In genomic region chr16:68520649-68521086, GRCh38 we compare ENCODE assay signal across 8 cellular contexts. TPM values are rescaled to one million over a fixed set of nuclear protein-coding genes. Genes with fewer than 3 reads are reported as not detected.
DNase-seq lines count a peak whose midpoint lies in the region; ATAC-seq lines count a peak whose summit lies in the region.

No MANE protein-coding gene starts in this region.

- H2BK120ac ChIP-seq in mesendoderm (ENCODE audit: low read depth, low read length) = no peak overlapping the region

- H4K8ac ChIP-seq in mesendoderm (ENCODE audit: low read depth, low read length) = no peak overlapping the region

- H3K79me1 ChIP-seq in mesendoderm (ENCODE audit: low read length) = no peaks in the 10 kb centered on the region

- H2BK5ac ChIP-seq in mesendoderm (ENCODE audit: low read length) = no peak overlapping the region

- H4K5ac ChIP-seq in mesendoderm (ENCODE audit: low read length) = no peak overlapping the region

- WGBS in mesendoderm (ENCODE audit: extremely low coverage, insufficient coverage, low lambda C conversion rate) = no CpG with 5 or more reads among the region's 22 CpGs

- H3K56ac ChIP-seq in mesendoderm (ENCODE audit: low read length) = no peak overlapping the region

- ATAC-seq in GM19351 (IDR thresholded peaks at IDR 0.05; ENCODE audit: unreplicated experiment) = peak; percentile 78

- H3K9ac ChIP-seq in BLaER1 treated with 17β-estradiol and CSF1 and Interleukin-3, amounts not matched to agents 10 nM and 100 nM = peak overlapping the region in 2 of 11 experiments; percentile 10 to 46; a peak in 2 of 22 replicates
- H3K9ac ChIP-seq in HUES6 (ENCODE audit: low read length) (no peak overlapping the region), mesendoderm (ENCODE audit: low read length) (no peak overlapping the region)

- peak overlapping the region; percentile 58 to 96 (median 71) for H3K4me2 ChIP-seq in BLaER1 treated with 17β-estradiol and CSF1 and Interleukin-3, amounts not matched to agents 10 nM and 100 nM
- H3K4me2 ChIP-seq in mesendoderm (ENCODE audit: low read length) = no peak overlapping the region

- peak overlapping the region in 1 of 10 experiments; percentile 50; a peak in 2 of 20 replicates for H3K4me3 ChIP-seq in BLaER1 treated with 17β-estradiol and CSF1 and Interleukin-3, amounts not matched to agents 10 nM and 100 nM
- H3K4me3 ChIP-seq in HUES6 (ENCODE audit: low read depth, low read length) (peak overlapping the region; percentile 15; the same call in 1 of the 2 replicates), mesendoderm (ENCODE audit: low read length) (no peak overlapping the region)
- H3K4me3 ChIP-seq in effector memory CD4-positive, alpha-beta T cell (ENCODE audit: insufficient read depth, low read depth, low read length, poor library complexity, severe bottlenecking) = peak overlapping the region; percentile 16

- H2BK15ac ChIP-seq in mesendoderm (replicated peaks; ENCODE audit: low read depth) = no peak overlapping the region

- peaks cover 4 to 35% (median 21%) of the 10 kb centered on the region in 10 experiments; a peak in 16 of 20 replicates for H3K4me1 ChIP-seq in BLaER1 treated with 17β-estradiol and CSF1 and Interleukin-3, amounts not matched to agents 10 nM and 100 nM
- H3K4me1 ChIP-seq in HUES6 (ENCODE audit: control insufficient read depth, insufficient read depth, low read length) (no peaks in the 10 kb centered on the region), mesendoderm (ENCODE audit: control insufficient read depth, low read depth, low read length) (peaks cover 2% of the 10 kb centered on the region)
- H3K4me1 ChIP-seq in effector memory CD4-positive, alpha-beta T cell (ENCODE audit: control insufficient read depth, insufficient read depth, low read length, poor library complexity, severe bottlenecking) = peaks cover 7% of the 10 kb centered on the region

- no peaks in the 10 kb centered on the region for H3K79me2 ChIP-seq in mesendoderm (ENCODE audit: control insufficient read depth, insufficient read depth, low read length)

- no peaks in the 10 kb centered on the region for H3K36me3 ChIP-seq in BLaER1 treated with 17β-estradiol and CSF1 and Interleukin-3, amounts not matched to agents 10 nM and 100 nM
- H3K36me3 ChIP-seq in HUES6 (ENCODE audit: control insufficient read depth, insufficient read depth, low read length) = no peaks in the 10 kb centered on the region
- no peaks in the 10 kb centered on the region for H3K36me3 ChIP-seq in effector memory CD4-positive, alpha-beta T cell (ENCODE audit: control insufficient read depth, insufficient read depth, low read length)
- no peaks in the 10 kb centered on the region for H3K36me3 ChIP-seq in mesendoderm (ENCODE audit: control insufficient read depth, insufficient read depth, low read length)

- no peaks in the 10 kb centered on the region for H4K20me1 ChIP-seq in BLaER1 treated with 17β-estradiol and CSF1 and Interleukin-3, amounts not matched to agents 10 nM and 100 nM

- no peak overlapping the region for H3K4ac ChIP-seq in mesendoderm (ENCODE audit: low read depth, low read length)

- H3K27ac ChIP-seq in BLaER1 treated with 17β-estradiol and CSF1 and Interleukin-3, amounts not matched to agents 10 nM and 100 nM = peak overlapping the region in 1 of 11 experiments; percentile 69; a peak in 3 of 22 replicates
- H3K27ac ChIP-seq in HUES6 (ENCODE audit: low read depth, low read length) (no peak overlapping the region), mesendoderm (ENCODE audit: low read depth, low read length) (no peak overlapping the region)
- no peak overlapping the region for H3K27ac ChIP-seq in effector memory CD4-positive, alpha-beta T cell (ENCODE audit: insufficient read depth, low read length, poor library complexity, severe bottlenecking)

- H3K9me3 ChIP-seq in BLaER1 treated with 17β-estradiol and CSF1 and Interleukin-3, amounts not matched to agents 10 nM and 100 nM (replicated peaks in 1 of 11) = peaks cover 0 to 10% (median 0%) of the 10 kb centered on the region in 11 experiments; a peak in 2 of 22 replicates
- H3K9me3 ChIP-seq in HUES6 (ENCODE audit: control insufficient read depth, insufficient read depth, low read depth, low read length) = no peaks in the 10 kb centered on the region
- no peaks in the 10 kb centered on the region for H3K9me3 ChIP-seq in effector memory CD4-positive, alpha-beta T cell (ENCODE audit: control insufficient read depth, low read length)

- H3K27me3 ChIP-seq in BLaER1 treated with 17β-estradiol and CSF1 and Interleukin-3, amounts not matched to agents 10 nM and 100 nM = no peaks in the 10 kb centered on the region
- peaks cover 8% of the 10 kb centered on the region for H3K27me3 ChIP-seq in HUES6 (ENCODE audit: control insufficient read depth, insufficient read depth, low read length)
- H3K27me3 ChIP-seq in effector memory CD4-positive, alpha-beta T cell (replicated peaks; ENCODE audit: control insufficient read depth, insufficient read depth, low read length, poor library complexity, severe bottlenecking) = no peaks in the 10 kb centered on the region
- H3K27me3 ChIP-seq in mesendoderm (ENCODE audit: insufficient read depth, low read length, poor library complexity) = no peaks in the 10 kb centered on the region

- H2AK5ac ChIP-seq in mesendoderm (ENCODE audit: low read length) = no peak overlapping the region

- no peak overlapping the region for H3K18ac ChIP-seq in mesendoderm (ENCODE audit: low read length)

- H3K23ac ChIP-seq in mesendoderm (ENCODE audit: low read length) = no peak overlapping the region

- peak; percentile 62 to 76 for DNase-seq in NOMO-1 (lab: John Stamatoyannopoulos, UW; ENCODE audit: unreplicated experiment in 2 of 2)
- DNase-seq in activated CD8-positive, alpha-beta memory T cell treated with anti-CD3 and anti-CD28 coated beads for 24 hours = peak; percentile 92
- peak; percentile 68 to 80 (median 72) for DNase-seq in effector memory CD4-positive, alpha-beta T cell
- peak; percentile 97 for DNase-seq in mesendoderm
- DNase-seq in stimulated activated CD8-positive, alpha-beta memory T cell treated with anti-CD3 and anti-CD28 coated beads, Interleukin-15, amount 100 ng/mL, for 4 hours (ENCODE audit: low read depth in 2 of 2) = peak; percentile 58 to 74

RNA-seq across cellular contexts. Expression of gene ZFP90, which starts 18.4 kb away (rescaled TPM):
- 7.2 TPM for polyA plus RNA-seq in mesendoderm (2013, experiment 1 of 2)
- polyA plus RNA-seq in mesendoderm (2013, experiment 2 of 2) = 6.4 TPM
